17 cellular contexts compared by ENCODE assay signal in the genomic region with DNA sequence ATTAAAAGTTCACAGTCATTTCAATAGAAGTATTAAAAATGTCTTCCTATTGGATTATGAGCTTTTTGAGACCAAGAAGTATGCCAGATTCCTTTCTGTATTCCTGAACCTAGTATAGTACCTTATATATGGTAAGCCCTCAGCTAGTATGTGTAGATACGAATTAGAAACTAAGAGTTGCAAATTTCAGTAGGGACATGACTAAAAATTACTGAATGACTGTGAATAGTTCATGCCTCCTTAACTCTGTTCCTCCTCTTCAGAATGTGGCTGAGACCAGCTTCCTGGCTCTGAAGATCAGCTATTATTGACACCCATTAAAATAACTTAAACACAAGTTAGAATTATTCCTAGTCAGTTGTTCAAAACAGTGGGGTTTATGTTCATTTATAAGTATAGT. TPM values are rescaled to one million over a fixed set of nuclear protein-coding genes. Genes with fewer than 3 reads are reported as not detected.
DNase-seq lines count a peak whose midpoint lies in the region; ATAC-seq and TF ChIP-seq lines count a peak whose summit lies in the region.
"Had no signal": no experiment of that assay in that cellular context is flagged by ENCODE, and none has a peak within 500 bp of the region (broad histone marks: within the 10 kb centered on the region; RNA-seq: fewer than 3 reads in every experiment).

No MANE protein-coding gene starts in this region.

- H3K27me3 Mint-ChIP-seq in stimulated activated naive CD8-positive, alpha-beta T cell treated with anti-CD3 and anti-CD28 coated beads, Interleukin-15, amount 100 ng/mL, for 72 hours: no peaks in the 10 kb centered on the region
- H3K27me3 Mint-ChIP-seq in stimulated activated naive B cell treated with anti-CD40 and anti-IgM and Interleukin-4, amounts not matched to agents 10 μg/mL and 1 μg/mL and 100 μg/mL, for 72 hours: no peaks in the 10 kb centered on the region

- no peak overlapping the region for H3K4me3 Mint-ChIP-seq in stimulated activated naive CD8-positive, alpha-beta T cell treated with anti-CD3 and anti-CD28 coated beads, Interleukin-15, amount 100 ng/mL, for 72 hours
- H3K4me3 Mint-ChIP-seq in stimulated activated naive B cell treated with anti-CD40 and anti-IgM and Interleukin-4, amounts not matched to agents 10 μg/mL and 1 μg/mL and 100 μg/mL, for 72 hours: no peak overlapping the region

- H3K36me3 ChIP-seq in esophagus squamous epithelium: peaks cover 0 to 50% (median 14%) of the 10 kb centered on the region in 3 donors

- ATAC-seq in stimulated activated naive CD8-positive, alpha-beta T cell treated with anti-CD3 and anti-CD28 coated beads, Interleukin-15, Interleukin-2, amounts not matched to agents 100 U/mL and 50 U/mL, for 24 hours: peak; percentile 40
- no peak for ATAC-seq in stimulated activated naive CD8-positive, alpha-beta T cell treated with anti-CD3 and anti-CD28 coated beads, Interleukin-15, amount 100 ng/mL, for 72 hours
- peak; percentile 67 for ATAC-seq in GM21619 (IDR thresholded peaks at IDR 0.05; ENCODE audit: unreplicated experiment)
- peak; percentile 66 for ATAC-seq in HG03135 (IDR thresholded peaks at IDR 0.05; ENCODE audit: unreplicated experiment)
- peak; percentile 49 to 59 for ATAC-seq in stimulated activated naive B cell treated with anti-CD40 and anti-IgM and Interleukin-4, amounts not matched to agents 10 μg/mL and 1 μg/mL and 100 μg/mL, for 72 hours (replicated peaks)
- ATAC-seq in GM21360 (IDR thresholded peaks at IDR 0.05; ENCODE audit: unreplicated experiment): no peak
- ATAC-seq: left cardiac atrium had no signal

- no peak for TF ChIP-seq CTCF in esophagus squamous epithelium (IDR thresholded peaks at IDR 0.05)

- H3K27ac Mint-ChIP-seq in stimulated activated naive CD8-positive, alpha-beta T cell treated with anti-CD3 and anti-CD28 coated beads, Interleukin-15, amount 100 ng/mL, for 72 hours: peak overlapping the region in 1 of 2 donors; percentile 52
- no peak overlapping the region for H3K27ac Mint-ChIP-seq in stimulated activated naive B cell treated with anti-CD40 and anti-IgM and Interleukin-4, amounts not matched to agents 10 μg/mL and 1 μg/mL and 100 μg/mL, for 72 hours

- WGBS in esophagus squamous epithelium, 2 donors: 61 to 88% methylated on average over 1 of the region's 1 CpG

- H3K4me3 ChIP-seq in esophagus squamous epithelium: no peak overlapping the region
- H3K4me3 ChIP-seq: coronary artery, Peyer's patch, spleen had no signal

- H3K27me3 ChIP-seq in esophagus squamous epithelium: no peaks in the 10 kb centered on the region
- H3K27me3 ChIP-seq: Peyer's patch, spleen had no signal

- no peaks in the 10 kb centered on the region for H3K9me3 ChIP-seq in esophagus squamous epithelium
- H3K9me3 ChIP-seq: Peyer's patch, spleen had no signal

- TF ChIP-seq POLR2A in esophagus squamous epithelium (IDR thresholded peaks at IDR 0.05): no peak

- intact Hi-C loops in esophagus squamous epithelium (cut with DNase I): no loop called here

- no peaks in the 10 kb centered on the region for H3K9me3 Mint-ChIP-seq in stimulated activated naive CD8-positive, alpha-beta T cell treated with anti-CD3 and anti-CD28 coated beads, Interleukin-15, amount 100 ng/mL, for 72 hours
- no peaks in the 10 kb centered on the region for H3K9me3 Mint-ChIP-seq in stimulated activated naive B cell treated with anti-CD40 and anti-IgM and Interleukin-4, amounts not matched to agents 10 μg/mL and 1 μg/mL and 100 μg/mL, for 72 hours

- H3K4me1 Mint-ChIP-seq in stimulated activated naive CD8-positive, alpha-beta T cell treated with anti-CD3 and anti-CD28 coated beads, Interleukin-15, amount 100 ng/mL, for 72 hours: peaks cover 20% of the 10 kb centered on the region
- peaks cover 15 to 38% of the 10 kb centered on the region in 2 donors for H3K4me1 Mint-ChIP-seq in stimulated activated naive B cell treated with anti-CD40 and anti-IgM and Interleukin-4, amounts not matched to agents 10 μg/mL and 1 μg/mL and 100 μg/mL, for 72 hours

- H3K4me1 ChIP-seq in esophagus squamous epithelium: peaks cover 4 to 36% (median 7%) of the 10 kb centered on the region in 3 donors

- H3K27ac ChIP-seq in esophagus squamous epithelium: no peak overlapping the region
- H3K27ac ChIP-seq: coronary artery, Peyer's patch had no signal

- peaks cover 16 to 20% of the 10 kb centered on the region in 2 donors for H3K36me3 Mint-ChIP-seq in stimulated activated naive B cell treated with anti-CD40 and anti-IgM and Interleukin-4, amounts not matched to agents 10 μg/mL and 1 μg/mL and 100 μg/mL, for 72 hours

- DNase-seq in stimulated activated naive CD8-positive, alpha-beta T cell treated with anti-CD3 and anti-CD28 coated beads, Interleukin-15, Interleukin-2, amounts not matched to agents 100 U/mL and 50 U/mL, for 24 hours: no peak
- no peak for DNase-seq in stimulated activated naive CD8-positive, alpha-beta T cell treated with anti-CD3 and anti-CD28 coated beads, Interleukin-15, amount 100 ng/mL, for 72 hours
- DNase-seq in stimulated activated naive B cell treated with anti-CD40 and anti-IgM and Interleukin-4, amounts not matched to agents 10 μg/mL and 1 μg/mL and 100 μg/mL, for 72 hours: no peak
- DNase-seq in esophagus squamous epithelium (lab: John Stamatoyannopoulos, UW): no peak
- DNase-seq in central memory CD4-positive, alpha-beta T cell: no peak
- DNase-seq: anterior cingulate cortex, left cardiac atrium, NCI-H1694 treated with DMSO at 0.1 percent for 48 hours, NCI-H524 treated with DMSO at 0.1 percent for 48 hours, Peyer's patch, posterior cingulate gyrus, spleen, T-helper 1 cell had no signal

RNA-seq across cellular contexts. Expression of a gene that starts 19.7 kb away (rescaled TPM):
- 10 to 100 TPM; 34.5 to 53.8 (median 36.2) TPM for total RNA-seq in esophagus squamous epithelium

RNA-seq across cellular contexts. Expression of a gene that starts 34.2 kb away (rescaled TPM):
- 10 to 100 TPM; 12.1 to 14.2 (median 13.4) TPM for total RNA-seq in esophagus squamous epithelium

RNA-seq across cellular contexts. Expression of a gene that starts 40.6 kb away (rescaled TPM):
- total RNA-seq in esophagus squamous epithelium: 1 to 10 TPM in 3 of 4 donors, under 1 TPM in 1; 0.80 to 3.1 (median 1.8) TPM

Comparison
In these comparisons a context has a peak if more than half of its experiments do, and no peak if none do; other contexts are left out.
1. ATAC-seq: peak in stimulated activated naive CD8-positive, alpha-beta T cell treated with anti-CD3 and anti-CD28 coated beads, Interleukin-15, Interleukin-2, amounts not matched to agents 100 U/mL and 50 U/mL, for 24 hours (single experiment), GM21619 (single experiment), HG03135 (single experiment) and stimulated activated naive B cell treated with anti-CD40 and anti-IgM and Interleukin-4, amounts not matched to agents 10 μg/mL and 1 μg/mL and 100 μg/mL, for 72 hours (2 of 2); none in stimulated activated naive CD8-positive, alpha-beta T cell treated with anti-CD3 and anti-CD28 coated beads, Interleukin-15, amount 100 ng/mL, for 72 hours (single experiment) and GM21360 (single experiment).